ENCODE assay signal across 27 cellular contexts in genomic region chr5:43981556-43981955, GRCh38.
A peak's percentile ranks its signal among the peaks of the same experiment; 100 is the strongest.
DNase-seq lines count a peak whose midpoint lies in the region; ATAC-seq and TF ChIP-seq lines count a peak whose summit lies in the region.
"Had no signal": no experiment of that assay in that cellular context is flagged by ENCODE, and none has a peak within 500 bp of the region (broad histone marks: within the 10 kb centered on the region; RNA-seq: fewer than 3 reads in every experiment).

No MANE protein-coding gene starts in this region.

- H3K27ac ChIP-seq in neural progenitor cell: no peak overlapping the region
- H3K27ac ChIP-seq: BLaER1 treated with 17β-estradiol and CSF1 and Interleukin-3, amounts not matched to agents 10 nM and 100 nM; PC-9 had no signal

- no peak overlapping the region for H3K4me3 Mint-ChIP-seq in WTC11
- no peak overlapping the region for H3K4me3 Mint-ChIP-seq in neural progenitor cell
- no peak overlapping the region for H3K4me3 Mint-ChIP-seq in Calu3 (ENCODE audit: low read depth, unreplicated experiment)
- H3K4me3 Mint-ChIP-seq: CD4-positive, alpha-beta T cell had no signal

- peak; percentile 60 for DNase-seq in ELF-1 (ENCODE audit: low read depth, low spot score)
- peak; percentile 23 for DNase-seq in WTC11 (ENCODE audit: low spot score)
- DNase-seq in iPS-NIHi11 (ENCODE audit: low spot score): peak; percentile 7
- DNase-seq in neural progenitor cell (ENCODE audit: low spot score): peak; percentile 14
- no peak for DNase-seq in Calu3
- DNase-seq: CD4-positive, alpha-beta T cell; DMS53; GOT3; HCEC 1CT; Kasumi-1; NCI-H1092 treated with DMSO at 0.1 percent for 48 hours; NCI-H1436; NCI-H187; NCI-H2081 treated with DMSO at 0.1 percent for 48 hours; NCI-H2171; NCI-H345; NCI-H510A treated with DMSO at 0.1 percent for 48 hours; NCI-H748 treated with DMSO at 0.1 percent for 48 hours; NK-92 treated with Interleukin-12 subunit alpha and Interleukin-12 subunit beta, amount 100 ng/mL, for 24 hours; PC-9; Right ventricle myocardium superior had no signal

- intact Hi-C loops in Calu3 (cut with micrococcal nuclease; ENCODE audit: unreplicated experiment): no loop called here

- no peaks in the 10 kb centered on the region for H3F3A ChIP-seq in neural progenitor cell (ENCODE audit: low read depth)

- ATAC-seq in WTC11: peak; percentile 81
- ATAC-seq in HG03039 (IDR thresholded peaks at IDR 0.05; ENCODE audit: unreplicated experiment): no peak
- no peak for ATAC-seq in HG03139 (IDR thresholded peaks at IDR 0.05; ENCODE audit: unreplicated experiment)
- ATAC-seq in HG02678 (IDR thresholded peaks at IDR 0.05; ENCODE audit: unreplicated experiment): no peak
- ATAC-seq: GM12878, K562 had no signal

- H3K27ac Mint-ChIP-seq in WTC11: no peak overlapping the region
- no peak overlapping the region for H3K27ac Mint-ChIP-seq in neural progenitor cell
- H3K27ac Mint-ChIP-seq in Calu3 (ENCODE audit: unreplicated experiment): no peak overlapping the region
- H3K27ac Mint-ChIP-seq: CD4-positive, alpha-beta T cell had no signal

- H3K9me3 ChIP-seq in neural progenitor cell (ENCODE audit: low read depth): no peaks in the 10 kb centered on the region
- H3K9me3 ChIP-seq: BLaER1 treated with 17β-estradiol and CSF1 and Interleukin-3, amounts not matched to agents 10 nM and 100 nM had no signal

- TF ChIP-seq CTCF in WTC11 (IDR thresholded peaks at IDR 0.05): no peak
- no peak for TF ChIP-seq CTCF in neural progenitor cell (IDR thresholded peaks at IDR 0.05)
- no peak for TF ChIP-seq CTCF in Calu3 (IDR thresholded peaks at IDR 0.05; ENCODE audit: unreplicated experiment)

- H3K4me2 ChIP-seq in neural progenitor cell: no peak overlapping the region
- H3K4me2 ChIP-seq: BLaER1 treated with 17β-estradiol and CSF1 and Interleukin-3, amounts not matched to agents 10 nM and 100 nM; PC-9 had no signal

- BruUV-seq in Calu3 (replicated peaks; lab: Mats Ljungman, UMichigan): no TSS peak

- no peak overlapping the region for H2AFZ ChIP-seq in neural progenitor cell (replicated peaks)
- H2AFZ ChIP-seq: PC-9 had no signal

- no peaks in the 10 kb centered on the region for H4K20me1 ChIP-seq in neural progenitor cell (ENCODE audit: low read depth)
- H4K20me1 ChIP-seq: BLaER1 treated with 17β-estradiol and CSF1 and Interleukin-3, amounts not matched to agents 10 nM and 100 nM had no signal

- H3K27me3 Mint-ChIP-seq in WTC11 (ENCODE audit: low read depth) (no peaks in the 10 kb centered on the region), neural progenitor cell (ENCODE audit: insufficient read depth, low read depth) (peaks cover 2% of the 10 kb centered on the region), Calu3 (ENCODE audit: unreplicated experiment) (no peaks in the 10 kb centered on the region)
- H3K27me3 Mint-ChIP-seq: CD4-positive, alpha-beta T cell had no signal

- POLR2A ChIA-PET in WTC11 (lab: Charles Lee): no interaction called here

- CTCF ChIA-PET in WTC11 (lab: Charles Lee) (no interaction called here), Calu3 (lab: Charles Lee) (no interaction called here)

- no peaks in the 10 kb centered on the region for H3K36me3 ChIP-seq in neural progenitor cell
- H3K36me3 ChIP-seq: BLaER1 treated with 17β-estradiol and CSF1 and Interleukin-3, amounts not matched to agents 10 nM and 100 nM had no signal

- H3K79me2 ChIP-seq in neural progenitor cell (ENCODE audit: low read depth): no peaks in the 10 kb centered on the region

- H3K36me3 Mint-ChIP-seq in WTC11 (peaks cover 12% of the 10 kb centered on the region), neural progenitor cell (no peaks in the 10 kb centered on the region), Calu3 (ENCODE audit: insufficient read depth, unreplicated experiment) (no peaks in the 10 kb centered on the region)

- H3K4me1 ChIP-seq in neural progenitor cell: no peaks in the 10 kb centered on the region

- no peaks in the 10 kb centered on the region for H3K4me1 Mint-ChIP-seq in WTC11
- no peaks in the 10 kb centered on the region for H3K4me1 Mint-ChIP-seq in neural progenitor cell
- no peaks in the 10 kb centered on the region for H3K4me1 Mint-ChIP-seq in Calu3 (ENCODE audit: low read depth, unreplicated experiment)

- peaks cover 47% of the 10 kb centered on the region for H3K9me3 Mint-ChIP-seq in WTC11
- peaks cover 9% of the 10 kb centered on the region for H3K9me3 Mint-ChIP-seq in neural progenitor cell
- peaks cover 8% of the 10 kb centered on the region for H3K9me3 Mint-ChIP-seq in Calu3 (ENCODE audit: low read depth, unreplicated experiment)

- no peak overlapping the region for H3K9ac ChIP-seq in neural progenitor cell
- H3K9ac ChIP-seq: BLaER1 treated with 17β-estradiol and CSF1 and Interleukin-3, amounts not matched to agents 10 nM and 100 nM had no signal

- no peaks in the 10 kb centered on the region for H3K27me3 ChIP-seq in neural progenitor cell
- H3K27me3 ChIP-seq: BLaER1 treated with 17β-estradiol and CSF1 and Interleukin-3, amounts not matched to agents 10 nM and 100 nM had no signal

- H3K4me3 ChIP-seq in neural progenitor cell: no peak overlapping the region
- H3K4me3 ChIP-seq: BLaER1 treated with 17β-estradiol and CSF1 and Interleukin-3, amounts not matched to agents 10 nM and 100 nM; GM12878; K562; PC-9 had no signal

TF ChIP-seq in WTC11, 78 proteins besides CTCF, POLR2A, EP300 and RAD21 (continues in another document):
- TF ChIP-seq USF1 (CRISPR knock-in tag; IDR thresholded peaks at IDR 0.05) (no peak), SP1 (CRISPR knock-in tag; conservative IDR thresholded peaks at IDR 0.05) (no peak), CBFB (CRISPR knock-in tag; IDR thresholded peaks at IDR 0.05; ENCODE audit: low read depth) (no peak), NR1H2 (CRISPR knock-in tag; IDR thresholded peaks at IDR 0.05) (no peak), ATF1 (CRISPR knock-in tag; IDR thresholded peaks at IDR 0.05) (no peak), ATF2 (CRISPR knock-in tag; IDR thresholded peaks at IDR 0.05; ENCODE audit: borderline replicate concordance, low read depth) (no peak), GRHL2 (CRISPR knock-in tag; IDR thresholded peaks at IDR 0.05; ENCODE audit: insufficient replicate concordance, severe bottlenecking) (no peak), MXD4 (CRISPR knock-in tag; IDR thresholded peaks at IDR 0.05; ENCODE audit: borderline replicate concordance) (no peak), E2F5 (CRISPR knock-in tag; IDR thresholded peaks at IDR 0.05) (no peak), JUN (CRISPR knock-in tag; IDR thresholded peaks at IDR 0.05) (no peak), MAX (CRISPR knock-in tag; IDR thresholded peaks at IDR 0.05) (no peak), PREB (CRISPR knock-in tag; IDR thresholded peaks at IDR 0.05; ENCODE audit: borderline replicate concordance) (no peak), NFATC4 (CRISPR knock-in tag; IDR thresholded peaks at IDR 0.05) (no peak), FOXP1 (CRISPR knock-in tag; IDR thresholded peaks at IDR 0.05; ENCODE audit: borderline replicate concordance) (no peak), NFE2L1 (CRISPR knock-in tag; IDR thresholded peaks at IDR 0.05) (no peak), CREB1 (CRISPR knock-in tag; IDR thresholded peaks at IDR 0.05) (no peak)
